Comparison of ENCODE assay signal across 15 cellular contexts in the genomic region with DNA sequence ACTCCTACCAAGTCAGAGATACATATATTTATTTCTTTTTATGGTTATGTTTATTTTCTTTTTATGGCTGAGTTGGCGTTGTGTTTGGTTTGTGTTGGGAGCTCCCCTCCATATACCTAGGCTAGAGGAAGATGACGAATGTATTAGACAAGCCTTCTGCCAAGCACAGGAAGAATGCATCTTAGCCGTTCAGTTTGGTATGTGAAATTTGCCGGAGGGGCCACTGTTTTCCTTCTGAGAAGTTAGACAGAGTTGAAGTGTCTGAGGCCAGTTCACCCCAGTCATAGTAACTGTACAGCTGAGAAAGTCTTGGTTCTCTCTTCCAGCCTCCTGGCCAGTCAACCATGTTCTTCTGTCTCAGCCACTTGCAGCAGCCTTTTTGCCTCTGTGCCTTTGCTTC. TPM values are rescaled to one million over a fixed set of nuclear protein-coding genes. Genes with fewer than 3 reads are reported as not detected.
DNase-seq lines count a peak whose midpoint lies in the region; ATAC-seq and TF ChIP-seq lines count a peak whose summit lies in the region.
"Had no signal": no experiment of that assay in that cellular context is flagged by ENCODE, and none has a peak within 500 bp of the region (broad histone marks: within the 10 kb centered on the region; RNA-seq: fewer than 3 reads in every experiment).

No MANE protein-coding gene starts in this region.

- DNase-seq in GM23338 (ENCODE audit: low spot score) (no peak), SK-N-SH (no peak), epithelial cell of prostate (ENCODE audit: low read depth, low spot score) (no peak), trophoblast cell (peak; percentile 84 to 92), NCI-H1436 treated with DMSO at 0.1 percent for 48 hours (lab: John Stamatoyannopoulos, UW) (no peak), GM03348 (ENCODE audit: low spot score) (no peak), activated gamma-delta T cell treated with Interleukin-2 at 50 U/mL for 16 hours (no peak)
- DNase-seq: aorta; effector memory CD4-positive, alpha-beta T cell; MM.1S; NCI-H2029; spleen; stimulated activated naive CD8-positive, alpha-beta T cell treated with anti-CD3 and anti-CD28 coated beads, Interleukin-15, amount 100 ng/mL, for 72 hours had no signal

- no peak overlapping the region for H4K8ac ChIP-seq in trophoblast cell (ENCODE audit: low read depth, low read length)

- H3K14ac ChIP-seq in trophoblast cell (ENCODE audit: low read length) = no peak overlapping the region

- H3K9ac ChIP-seq in SK-N-SH (no peak overlapping the region), trophoblast cell (ENCODE audit: low read length) (no peak overlapping the region)

- H3K36me3 ChIP-seq in GM23338 (ENCODE audit: insufficient read depth) = no peaks in the 10 kb centered on the region
- peaks cover 25 to 26% of the 10 kb centered on the region in 2 experiments for H3K36me3 ChIP-seq in SK-N-SH (replicated peaks in 1 of 2; ENCODE audit: control insufficient read depth in 1 of 2, insufficient read depth in 2 of 2, low read length in 1 of 2)
- H3K36me3 ChIP-seq in trophoblast cell (ENCODE audit: control insufficient read depth in 1 of 2, insufficient read depth in 2 of 2, low read length in 2 of 2) = peaks cover 2 to 14% of the 10 kb centered on the region in 2 experiments
- H3K36me3 ChIP-seq: spleen, vagina had no signal

- POLR2A ChIA-PET in SK-N-SH (lab: Yijun Ruan, JAX) = interaction anchor here (0.6 kb wide), 1 partner anchor 142 kb away, joined by 3 read pairs; no protein-coding TSS in a partner anchor

- no peak overlapping the region for H3K23ac ChIP-seq in trophoblast cell (ENCODE audit: low read length)

- H3K4ac ChIP-seq in trophoblast cell (ENCODE audit: low read depth, low read length) = no peak overlapping the region

- H3F3A ChIP-seq in GM23338 (replicated peaks; ENCODE audit: low read depth) = no peaks in the 10 kb centered on the region
- H3F3A ChIP-seq in SK-N-SH (replicated peaks; ENCODE audit: insufficient read depth) = peaks cover 24% of the 10 kb centered on the region

- no peaks in the 10 kb centered on the region for H3K9me3 Mint-ChIP-seq in GM23338
- H3K9me3 Mint-ChIP-seq: stimulated activated naive CD8-positive, alpha-beta T cell treated with anti-CD3 and anti-CD28 coated beads, Interleukin-15, amount 100 ng/mL, for 72 hours had no signal

- H3K4me1 ChIP-seq in GM23338 (ENCODE audit: insufficient read depth) (peaks cover 73% of the 10 kb centered on the region), SK-N-SH (ENCODE audit: control insufficient read depth in 1 of 2, insufficient read depth in 2 of 2, low read depth in 1 of 2, low read length in 1 of 2) (peaks cover 31 to 56% of the 10 kb centered on the region in 2 experiments), trophoblast cell (ENCODE audit: control insufficient read depth in 1 of 2, insufficient read depth in 2 of 2, low read length in 2 of 2) (peaks cover 21 to 36% of the 10 kb centered on the region in 2 experiments)

- H4K12ac ChIP-seq in trophoblast cell (ENCODE audit: low read depth, low read length) = no peak overlapping the region

- no peak overlapping the region for H3K27ac ChIP-seq in GM23338 (ENCODE audit: low read depth)
- H3K27ac ChIP-seq in SK-N-SH (ENCODE audit: low read depth in 2 of 2, low read length in 1 of 2) = peak overlapping the region in 1 of 2 experiments; percentile 43; a peak in 3 of 4 replicates
- peak overlapping the region; percentile 35 for H3K27ac ChIP-seq in epithelial cell of prostate
- peak overlapping the region; percentile 54 for H3K27ac ChIP-seq in trophoblast cell (ENCODE audit: low read depth, low read length)
- H3K27ac ChIP-seq: spleen, vagina had no signal

- no peak overlapping the region for H2AK5ac ChIP-seq in trophoblast cell (ENCODE audit: low read length)

- H2AFZ ChIP-seq in GM23338 (no peak overlapping the region), SK-N-SH (ENCODE audit: low read depth) (no peak overlapping the region), trophoblast cell (ENCODE audit: insufficient read depth, low read length, poor library complexity) (no peak overlapping the region)

- CTCF ChIA-PET in SK-N-SH (lab: Yijun Ruan, JAX) = interaction anchor here (1.6 kb wide), 1 partner anchor 415 kb away, joined by 5 read pairs; no protein-coding TSS in a partner anchor

- no peak for TF ChIP-seq RAD21 in SK-N-SH (IDR thresholded peaks at IDR 0.05; ENCODE audit: low read length)

- peaks cover 83% of the 10 kb centered on the region for H3K4me1 Mint-ChIP-seq in GM23338
- H3K4me1 Mint-ChIP-seq: stimulated activated naive CD8-positive, alpha-beta T cell treated with anti-CD3 and anti-CD28 coated beads, Interleukin-15, amount 100 ng/mL, for 72 hours had no signal

- H3K9me2 ChIP-seq in GM23338 (ENCODE audit: insufficient read depth) (no peaks in the 10 kb centered on the region), SK-N-SH (no peaks in the 10 kb centered on the region)

- H4K20me1 ChIP-seq in GM23338 (replicated peaks; ENCODE audit: insufficient read depth) (peaks cover 81% of the 10 kb centered on the region), SK-N-SH (ENCODE audit: insufficient read depth) (peaks cover 99% of the 10 kb centered on the region)

- H2BK5ac ChIP-seq in trophoblast cell (ENCODE audit: low read depth, low read length, poor library complexity) = no peak overlapping the region

- H3K4me3 ChIP-seq in GM23338 (no peak overlapping the region), SK-N-SH (ENCODE audit: low read depth in 2 of 2, low read length in 1 of 2) (no peak overlapping the region), trophoblast cell (ENCODE audit: low read depth, low read length) (no peak overlapping the region)
- H3K4me3 ChIP-seq: spleen, vagina had no signal

- H3K18ac ChIP-seq in trophoblast cell (ENCODE audit: low read length) = no peak overlapping the region

- H3K4me3 Mint-ChIP-seq in GM23338 = no peak overlapping the region
- H3K4me3 Mint-ChIP-seq: stimulated activated naive CD8-positive, alpha-beta T cell treated with anti-CD3 and anti-CD28 coated beads, Interleukin-15, amount 100 ng/mL, for 72 hours had no signal

- peak overlapping the region; percentile 20; the same call in 1 of the 2 replicates for H3K27ac Mint-ChIP-seq in GM23338
- H3K27ac Mint-ChIP-seq: stimulated activated naive CD8-positive, alpha-beta T cell treated with anti-CD3 and anti-CD28 coated beads, Interleukin-15, amount 100 ng/mL, for 72 hours had no signal

- TF ChIP-seq CTCF in GM23338 (conservative IDR thresholded peaks at IDR 0.05; ENCODE audit: low read depth in 2 of 2) = no peak
- TF ChIP-seq CTCF in SK-N-SH (IDR thresholded peaks at IDR 0.05) = no peak

- peaks cover 100% of the 10 kb centered on the region for H3K79me2 ChIP-seq in GM23338 (replicated peaks; ENCODE audit: insufficient read depth)
- peaks cover 100% of the 10 kb centered on the region for H3K79me2 ChIP-seq in SK-N-SH (ENCODE audit: insufficient read depth)
- peaks cover 23% of the 10 kb centered on the region for H3K79me2 ChIP-seq in trophoblast cell (ENCODE audit: control insufficient read depth, insufficient read depth, low read length, poor library complexity)

- H3K4me2 ChIP-seq in GM23338 = peak overlapping the region; percentile 15; the same call in 1 of the 2 replicates
- peak overlapping the region; percentile 11; the same call in 1 of the 2 replicates for H3K4me2 ChIP-seq in SK-N-SH
- peak overlapping the region; percentile 21 for H3K4me2 ChIP-seq in trophoblast cell (ENCODE audit: low read length)

- no peaks in the 10 kb centered on the region for H3K36me3 Mint-ChIP-seq in GM23338 (ENCODE audit: low read depth)

- no peaks in the 10 kb centered on the region for H3K9me3 ChIP-seq in SK-N-SH
- H3K9me3 ChIP-seq in trophoblast cell (ENCODE audit: insufficient read depth, low read depth, low read length) = no peaks in the 10 kb centered on the region
- H3K9me3 ChIP-seq: spleen, vagina had no signal

- no peak overlapping the region for H4K91ac ChIP-seq in trophoblast cell (ENCODE audit: low read depth, low read length)

- H3K79me1 ChIP-seq in trophoblast cell (ENCODE audit: low read length) = peaks cover 5% of the 10 kb centered on the region

- TF ChIP-seq EP300 in SK-N-SH (IDR thresholded peaks at IDR 0.05; ENCODE audit: borderline replicate concordance in 1 of 2, low read depth in 1 of 2, low read length in 1 of 2) = no peak

- ATAC-seq in GM23338 = no peak
- ATAC-seq in GM19035 (IDR thresholded peaks at IDR 0.05; ENCODE audit: unreplicated experiment) = no peak
- ATAC-seq: stimulated activated naive CD8-positive, alpha-beta T cell treated with anti-CD3 and anti-CD28 coated beads, Interleukin-15, amount 100 ng/mL, for 72 hours had no signal

- H3K27me3 Mint-ChIP-seq in GM23338 (ENCODE audit: insufficient read depth, low read depth, poor library complexity) = peaks cover 2% of the 10 kb centered on the region

- H3K27me3 ChIP-seq in GM23338 (ENCODE audit: insufficient read depth) (no peaks in the 10 kb centered on the region), SK-N-SH (ENCODE audit: insufficient read depth) (no peaks in the 10 kb centered on the region), trophoblast cell (ENCODE audit: insufficient read depth, low read length) (no peaks in the 10 kb centered on the region)
- H3K27me3 ChIP-seq: vagina had no signal

- no peak overlapping the region for H2BK12ac ChIP-seq in trophoblast cell (ENCODE audit: low read length)

- no peak overlapping the region for H2BK120ac ChIP-seq in trophoblast cell (ENCODE audit: insufficient read depth, low read length, poor library complexity)

- 63% methylated on average over 4 of the region's 4 CpGs for WGBS in SK-N-SH (ENCODE audit: low lambda C conversion rate)
- no CpG with 5 or more reads among the region's 4 CpGs for WGBS in trophoblast cell (ENCODE audit: extremely low coverage, insufficient coverage, insufficient read length)

TF ChIP-seq in GM23338, 12 proteins besides CTCF, POLR2A, EP300 and RAD21 (continues in another document):
- no peak for TF ChIP-seq NANOG (IDR thresholded peaks at IDR 0.05; ENCODE audit: borderline replicate concordance)
- TF ChIP-seq POLR2AphosphoS5 (IDR thresholded peaks at IDR 0.05; ENCODE audit: low read depth) = no peak

TF ChIP-seq in SK-N-SH, 30 proteins besides CTCF, POLR2A, EP300 and RAD21 (continues in another document):
- TF ChIP-seq TCF12 (IDR thresholded peaks at IDR 0.05) = no peak; the same call in 1 of the 2 replicates

RNA-seq across cellular contexts. Expression of gene TEAD1, which starts 29.8 kb away (rescaled TPM):
- 102 and 103 TPM in 2 replicates for total RNA-seq in GM23338 (2014; rRNA removed; shearing (Covaris generic))
- 24.5 and 28.4 TPM in 2 replicates for polyA plus RNA-seq in GM23338 (2016; fragmentation: Nextera tagmentation; extraction: Ambion mirVana)
- 31.2 and 37.8 TPM in 2 replicates for polyA plus RNA-seq in SK-N-SH (2012; rRNA removed)
- polyA plus RNA-seq in SK-N-SH (2012; cell fraction: cytosol; rRNA removed) = 31.8 and 33.9 TPM in 2 replicates
- polyA plus RNA-seq in SK-N-SH (2012; cell fraction: nucleus; rRNA removed) = 48.4 and 89.7 TPM in 2 replicates
- 102 and 105 TPM in 2 replicates for polyA plus RNA-seq in trophoblast cell (2013)

Comparison
In these comparisons a context has a peak if more than half of its experiments do, and no peak if none do; other contexts are left out.
1. DNase-seq: peak in trophoblast cell (2 of 2); none in GM23338 (single experiment), SK-N-SH (single experiment), epithelial cell of prostate (single experiment), NCI-H1436 treated with DMSO at 0.1 percent for 48 hours (single experiment), GM03348 (single experiment) and activated gamma-delta T cell treated with Interleukin-2 at 50 U/mL for 16 hours (single experiment).
2. Peak in every context shown above with its lines, with median percentiles within 50 percentile points of each other: H3K4me2 ChIP-seq.